In genomic region chr16:67528222-67528869, GRCh38 we compare ENCODE assay signal across 8 cellular contexts. TPM values are rescaled to one million over a fixed set of nuclear protein-coding genes. Genes with fewer than 3 reads are reported as not detected.
DNase-seq lines count a peak whose midpoint lies in the region; ATAC-seq and TF ChIP-seq lines count a peak whose summit lies in the region.

RIPOR1 (plus strand) TSS chr16:67528829; CDS start chr16:67538447, 9,618 bp downstream.

- peak within 1 kb of the TSS; percentile 85 for H3K27ac ChIP-seq in stomach smooth muscle (ENCODE audit: low read length)

- peak within 1 kb of the TSS; percentile 57 to 95 for H3K9ac ChIP-seq in stomach smooth muscle (ENCODE audit: low read length in 2 of 2)

- no peaks in the 10 kb centered on the region for H3K36me3 Mint-ChIP-seq in activated CD4-positive, alpha-beta memory T cell treated with anti-CD3 and anti-CD28 coated beads, Interleukin-2, amount 10 ng/mL, durations not matched to agents 7 days and 5 days (ENCODE audit: low read depth)
- no peaks in the 10 kb centered on the region for H3K36me3 Mint-ChIP-seq in endothelial cell (ENCODE audit: low read depth, unreplicated experiment)

- no peaks in the 10 kb centered on the region for H3K9me3 Mint-ChIP-seq in activated CD4-positive, alpha-beta memory T cell treated with anti-CD3 and anti-CD28 coated beads, Interleukin-2, amount 10 ng/mL, durations not matched to agents 7 days and 5 days
- no peaks in the 10 kb centered on the region for H3K9me3 Mint-ChIP-seq in endothelial cell (ENCODE audit: unreplicated experiment)

- peak; percentile 67 for DNase-seq in G401 (ENCODE audit: low spot score)
- peak; percentile 89 for DNase-seq in HuH-7.5 (ENCODE audit: low spot score)
- peak; percentile 41 for DNase-seq in activated CD4-positive, alpha-beta memory T cell treated with anti-CD3 and anti-CD28 coated beads, Interleukin-2, amount 10 ng/mL, durations not matched to agents 7 days and 5 days
- no peak for DNase-seq in endothelial cell (ENCODE audit: low spot score)
- DNase-seq in mesenteric fat pad (ENCODE audit: low spot score): no peak

- no peak for TF ChIP-seq CTCF in endothelial cell (IDR thresholded peaks at IDR 0.05; ENCODE audit: unreplicated experiment)

- H3K27me3 ChIP-seq in stomach smooth muscle (ENCODE audit: control insufficient read depth in 1 of 2, insufficient read depth in 2 of 2, low read length in 2 of 2): no peaks in the 10 kb centered on the region

- CTCF ChIA-PET in activated CD4-positive, alpha-beta memory T cell treated with anti-CD3 and anti-CD28 coated beads, Interleukin-2, amount 10 ng/mL, durations not matched to agents 7 days and 5 days (lab: Charles Lee): interaction anchor here (0.6 to 3.7 kb wide), 6 partner anchors 7 to 496 kb away, joined by 4 to 16 read pairs (median 8); partner anchors contain the start of gene CARMIL2

- peaks cover 18% of the 10 kb centered on the region for H3K4me1 Mint-ChIP-seq in activated CD4-positive, alpha-beta memory T cell treated with anti-CD3 and anti-CD28 coated beads, Interleukin-2, amount 10 ng/mL, durations not matched to agents 7 days and 5 days
- H3K4me1 Mint-ChIP-seq in endothelial cell (ENCODE audit: unreplicated experiment): peaks cover 23% of the 10 kb centered on the region

- no peak within 1 kb of the TSS for H3K27ac Mint-ChIP-seq in activated CD4-positive, alpha-beta memory T cell treated with anti-CD3 and anti-CD28 coated beads, Interleukin-2, amount 10 ng/mL, durations not matched to agents 7 days and 5 days
- H3K27ac Mint-ChIP-seq in endothelial cell (ENCODE audit: unreplicated experiment): peak within 1 kb of the TSS; percentile 52

- H3K4me3 Mint-ChIP-seq in activated CD4-positive, alpha-beta memory T cell treated with anti-CD3 and anti-CD28 coated beads, Interleukin-2, amount 10 ng/mL, durations not matched to agents 7 days and 5 days: peak within 1 kb of the TSS; percentile 56
- H3K4me3 Mint-ChIP-seq in endothelial cell (ENCODE audit: unreplicated experiment): peak within 1 kb of the TSS; percentile 90

- H3K36me3 ChIP-seq in stomach smooth muscle (ENCODE audit: control insufficient read depth in 2 of 2, insufficient read depth in 2 of 2, low read length in 2 of 2): no peaks in the 10 kb centered on the region

- H3K9me3 ChIP-seq in stomach smooth muscle (ENCODE audit: control insufficient read depth in 2 of 2, low read length in 2 of 2): no peaks in the 10 kb centered on the region

- in situ Hi-C loops in G401 (cut with HindIII; ENCODE audit: low sequenced_read_pairs): no loop called here

- ATAC-seq in HG03571 (IDR thresholded peaks at IDR 0.05; ENCODE audit: unreplicated experiment) (no peak), GM19452 (IDR thresholded peaks at IDR 0.05; ENCODE audit: unreplicated experiment) (no peak)

- peaks cover 40% of the 10 kb centered on the region for H3K4me1 ChIP-seq in stomach smooth muscle (ENCODE audit: control insufficient read depth, insufficient read depth, low read length)

- H3K4me3 ChIP-seq in stomach smooth muscle (ENCODE audit: low read length in 2 of 2): peak within 1 kb of the TSS; percentile 83 to 91

- POLR2A ChIA-PET in activated CD4-positive, alpha-beta memory T cell treated with anti-CD3 and anti-CD28 coated beads, Interleukin-2, amount 10 ng/mL, durations not matched to agents 7 days and 5 days (lab: Charles Lee): interaction anchor here (1.5 to 2.1 kb wide), 4 partner anchors 10 to 132 kb away, joined by 5 to 11 read pairs (median 8); partner anchors contain the start of genes ACD, ATP6V0D1, CTCF and PARD6A

- peaks cover 44% of the 10 kb centered on the region for H3K27me3 Mint-ChIP-seq in activated CD4-positive, alpha-beta memory T cell treated with anti-CD3 and anti-CD28 coated beads, Interleukin-2, amount 10 ng/mL, durations not matched to agents 7 days and 5 days
- H3K27me3 Mint-ChIP-seq in endothelial cell (ENCODE audit: unreplicated experiment): peaks cover 42% of the 10 kb centered on the region

RNA-seq across cellular contexts. Expression of gene RIPOR1, which starts in this region (rescaled TPM):
- total RNA-seq in G401 (2014; rRNA removed; shearing (Covaris generic)): 4.1 and 11.5 TPM in 2 replicates
- total RNA-seq in activated CD4-positive, alpha-beta memory T cell treated with anti-CD3 and anti-CD28 coated beads, Interleukin-2, amount 10 ng/mL, durations not matched to agents 7 days and 5 days: 10 to 100 TPM; 24.6 to 32.7 TPM
- total RNA-seq in endothelial cell (ENCODE audit: unreplicated experiment) (184 TPM), mesenteric fat pad (107 TPM)

Comparison
In these comparisons a context has a peak if more than half of its experiments do, and no peak if none do; other contexts are left out.
1. DNase-seq: peak in G401 (single experiment), HuH-7.5 (single experiment) and activated CD4-positive, alpha-beta memory T cell treated with anti-CD3 and anti-CD28 coated beads, Interleukin-2, amount 10 ng/mL, durations not matched to agents 7 days and 5 days (single experiment); none in endothelial cell (single experiment) and mesenteric fat pad (single experiment).